1 cellular context compared by ENCODE assay signal in the genomic region with DNA sequence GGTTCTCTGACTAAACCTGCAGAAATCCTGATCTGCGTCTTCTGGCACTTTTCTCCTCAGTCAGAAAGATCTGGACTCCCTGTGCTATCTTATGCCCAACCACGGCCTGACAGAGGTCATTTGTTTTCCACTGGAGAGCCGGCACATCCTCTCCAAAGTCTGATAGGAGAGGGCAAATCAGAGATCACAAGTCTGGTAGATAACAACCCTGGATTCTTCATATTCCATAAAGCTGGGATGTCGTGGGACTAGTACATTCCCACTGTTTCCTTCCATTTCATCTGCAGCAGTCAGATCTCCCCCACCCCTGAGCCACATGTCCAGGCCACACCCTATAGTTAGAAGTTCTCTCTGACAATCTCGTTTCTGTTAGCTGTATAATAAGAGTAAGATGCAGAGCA.
TF ChIP-seq lines count a peak whose summit lies in the region.

No MANE protein-coding gene starts in this region.

TF ChIP-seq in endothelial cell of umbilical vein, 7 proteins besides CTCF, POLR2A, EP300 and RAD21:
- TF ChIP-seq POLR2AphosphoS5 (IDR thresholded peaks at IDR 0.05; ENCODE audit: insufficient read depth, low read depth, low read length) (no peak), JUN (IDR thresholded peaks at IDR 0.05; ENCODE audit: borderline replicate concordance, insufficient read depth, insufficient read length, low read depth) (no peak), GATA2 (IDR thresholded peaks at IDR 0.05; ENCODE audit: insufficient read depth, insufficient read length, low read depth, low read length) (no peak), FOS (IDR thresholded peaks at IDR 0.05; ENCODE audit: borderline replicate concordance, insufficient read depth, low read length) (no peak), MYC (IDR thresholded peaks at IDR 0.05; ENCODE audit: low read depth, low read length) (no peak), EZH2 (IDR thresholded peaks at IDR 0.05; ENCODE audit: borderline replicate concordance, low read depth, low read length, severe bottlenecking) (no peak)
- TF ChIP-seq, protein P1, sequence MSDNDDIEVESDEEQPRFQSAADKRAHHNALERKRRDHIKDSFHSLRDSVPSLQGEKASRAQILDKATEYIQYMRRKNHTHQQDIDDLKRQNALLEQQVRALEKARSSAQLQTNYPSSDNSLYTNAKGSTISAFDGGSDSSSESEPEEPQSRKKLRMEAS (IDR thresholded peaks at IDR 0.05; ENCODE audit: insufficient read depth, insufficient read length), result no peak
TF ChIP-seq in endothelial cell of umbilical vein: peak in this region for 0.
